27 cellular contexts compared by ENCODE assay signal in the genomic region with DNA sequence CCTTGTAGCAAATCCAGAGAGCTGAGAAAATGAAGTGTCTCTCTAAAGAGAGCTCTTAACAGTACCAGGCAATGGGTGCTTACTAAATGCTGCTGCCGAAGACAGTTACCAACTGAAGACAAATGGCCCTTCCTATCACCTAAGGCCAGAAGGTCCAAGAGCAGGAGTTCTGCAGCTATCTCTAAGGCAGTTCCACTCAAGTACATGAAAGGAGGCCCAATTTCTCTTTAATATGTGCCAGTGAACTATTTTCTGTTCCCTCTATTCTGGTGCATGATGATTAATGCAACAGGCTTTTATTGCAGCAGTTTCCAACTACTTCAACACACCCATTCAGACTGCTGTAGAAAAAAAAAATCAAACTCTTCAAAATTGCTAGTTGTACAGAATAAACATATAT.
DNase-seq lines count a peak whose midpoint lies in the region; ATAC-seq and TF ChIP-seq lines count a peak whose summit lies in the region.
"Had no signal": no experiment of that assay in that cellular context is flagged by ENCODE, and none has a peak within 500 bp of the region (broad histone marks: within the 10 kb centered on the region; RNA-seq: fewer than 3 reads in every experiment).

No MANE protein-coding gene starts in this region.

- H3K4me3 Mint-ChIP-seq in HFFc6, result no peak overlapping the region
- H3K4me3 Mint-ChIP-seq: activated naive CD4-positive, alpha-beta T cell treated with anti-CD3 and anti-CD28 coated beads for 36 hours; CD4-positive, CD25-positive, alpha-beta regulatory T cell; neural progenitor cell; stimulated activated effector memory CD8-positive, alpha-beta T cell treated with anti-CD3 and anti-CD28 coated beads, Interleukin-12 subunit alpha, Interleukin-12 subunit beta, amount 100 ng/mL, for 72 hours had no signal

- DNase-seq in HFFc6, result peak; percentile 37
- peak; percentile 41 for DNase-seq in astrocyte of the hippocampus (ENCODE audit: low read depth, low spot score)
- peak; percentile 55 for DNase-seq in fibroblast of the aortic adventitia (ENCODE audit: low read depth)
- DNase-seq in nucleus accumbens (lab: John Stamatoyannopoulos, UW), result no peak
- DNase-seq in brain microvascular endothelial cell, result no peak
- DNase-seq: activated CD4-positive, alpha-beta T cell treated with anti-CD3 and anti-CD28 coated beads, Interleukin-2, amount 50 U/mL, for 1 hour; activated naive CD4-positive, alpha-beta T cell treated with anti-CD3 and anti-CD28 coated beads for 36 hours; CD4-positive, CD25-positive, alpha-beta regulatory T cell; H7; heart right ventricle; NCI-H1092; NCI-H1694 treated with DMSO at 0.1 percent for 48 hours; NCI-H2171; NCI-H524; right lobe of liver; SIG-M5; stimulated activated CD4-positive, alpha-beta T cell treated with anti-CD3 and anti-CD28 coated beads, Interleukin-12 subunit alpha, Interleukin-12 subunit beta, amount 100 ng/mL, for 4 hours; stimulated activated CD4-positive, alpha-beta T cell treated with anti-CD3 and anti-CD28 coated beads, Interleukin-4, amount 100 ng/mL, for 1 hour; SW 1271; T1000; upper lobe of right lung; WERI-Rb-1 had no signal

- no peaks in the 10 kb centered on the region for H3K9me3 Mint-ChIP-seq in HFFc6
- H3K9me3 Mint-ChIP-seq: activated naive CD4-positive, alpha-beta T cell treated with anti-CD3 and anti-CD28 coated beads for 36 hours; CD4-positive, CD25-positive, alpha-beta regulatory T cell; neural progenitor cell; stimulated activated effector memory CD8-positive, alpha-beta T cell treated with anti-CD3 and anti-CD28 coated beads, Interleukin-12 subunit alpha, Interleukin-12 subunit beta, amount 100 ng/mL, for 72 hours had no signal

- H3K27me3 Mint-ChIP-seq in HFFc6 (ENCODE audit: insufficient read depth), result no peaks in the 10 kb centered on the region
- H3K27me3 Mint-ChIP-seq: CD4-positive, CD25-positive, alpha-beta regulatory T cell had no signal

- no peaks in the 10 kb centered on the region for H3K36me3 Mint-ChIP-seq in HFFc6 (ENCODE audit: low read depth)
- H3K36me3 Mint-ChIP-seq: stimulated activated effector memory CD8-positive, alpha-beta T cell treated with anti-CD3 and anti-CD28 coated beads, Interleukin-12 subunit alpha, Interleukin-12 subunit beta, amount 100 ng/mL, for 72 hours had no signal

- H3K4me3 ChIP-seq in fibroblast of the aortic adventitia (ENCODE audit: low read depth, low read length) (no peak overlapping the region), brain microvascular endothelial cell (ENCODE audit: low read depth, low read length) (no peak overlapping the region)
- H3K4me3 ChIP-seq: heart right ventricle, neural progenitor cell, right lobe of liver, upper lobe of right lung had no signal

- in situ Hi-C loops in brain microvascular endothelial cell (cut with HindIII; ENCODE audit: low pct_ligation_motif_present, low sequenced_read_pairs), result no loop called here

- H3K27ac ChIP-seq in brain microvascular endothelial cell, result no peak overlapping the region
- H3K27ac ChIP-seq: heart right ventricle, neural progenitor cell, right lobe of liver, upper lobe of right lung, WERI-Rb-1 had no signal

- TF ChIP-seq CTCF in HFFc6 (IDR thresholded peaks at IDR 0.05) (no peak), fibroblast of the aortic adventitia (IDR thresholded peaks at IDR 0.05; ENCODE audit: insufficient read depth, low read length) (no peak), brain microvascular endothelial cell (IDR thresholded peaks at IDR 0.05; ENCODE audit: low read depth, low read length, missing control alignments) (no peak)

- H3K27ac Mint-ChIP-seq in HFFc6, result no peak overlapping the region
- H3K27ac Mint-ChIP-seq: activated naive CD4-positive, alpha-beta T cell treated with anti-CD3 and anti-CD28 coated beads for 36 hours; neural progenitor cell; stimulated activated effector memory CD8-positive, alpha-beta T cell treated with anti-CD3 and anti-CD28 coated beads, Interleukin-12 subunit alpha, Interleukin-12 subunit beta, amount 100 ng/mL, for 72 hours had no signal

- H3K27me3 ChIP-seq in brain microvascular endothelial cell (replicated peaks), result no peaks in the 10 kb centered on the region
- H3K27me3 ChIP-seq: heart right ventricle, neural progenitor cell, right lobe of liver, upper lobe of right lung had no signal

- ATAC-seq in GM18868 (IDR thresholded peaks at IDR 0.05; ENCODE audit: unreplicated experiment) (no peak), GM18502 (IDR thresholded peaks at IDR 0.05; ENCODE audit: poor library complexity, unreplicated experiment) (no peak)
- ATAC-seq: Panc1; right lobe of liver; stimulated activated effector memory CD8-positive, alpha-beta T cell treated with anti-CD3 and anti-CD28 coated beads, Interleukin-12 subunit alpha, Interleukin-12 subunit beta, amount 100 ng/mL, for 72 hours; upper lobe of right lung had no signal

- H3K4me1 Mint-ChIP-seq in HFFc6 (ENCODE audit: low read depth), result peaks cover 20% of the 10 kb centered on the region

- H3K36me3 ChIP-seq in brain microvascular endothelial cell (replicated peaks), result no peaks in the 10 kb centered on the region
- H3K36me3 ChIP-seq: neural progenitor cell, upper lobe of right lung, WERI-Rb-1 had no signal

Comparison
In these comparisons a context has a peak if more than half of its experiments do, and no peak if none do; other contexts are left out.
1. DNase-seq: peak in HFFc6 (single experiment), astrocyte of the hippocampus (single experiment) and fibroblast of the aortic adventitia (single experiment); none in nucleus accumbens (0 of 56) and brain microvascular endothelial cell (single experiment).